9 cellular contexts compared by ENCODE assay signal in genomic region chr10:87816842-87817178, GRCh38. TPM values are rescaled to one million over a fixed set of nuclear protein-coding genes. Genes with fewer than 3 reads are reported as not detected.
DNase-seq lines count a peak whose midpoint lies in the region; FAIRE-seq and TF ChIP-seq lines count a peak whose summit lies in the region.
"Had no signal": no experiment of that assay in that cellular context is flagged by ENCODE, and none has a peak within 500 bp of the region (broad histone marks: within the 10 kb centered on the region; RNA-seq: fewer than 3 reads in every experiment).

No MANE protein-coding gene starts in this region.

- peak; percentile 55 for FAIRE-seq in GM19239 (lab: Jason Lieb, UNC)

- no peak for TF ChIP-seq POLR2A in erythroblast (IDR thresholded peaks at IDR 0.05; ENCODE audit: low read length)

- intact Hi-C loops in posterior vena cava (cut with DNase I) = no loop called here

- peak overlapping the region; percentile 93 for H3K4me3 ChIP-seq in skeletal muscle cell (ENCODE audit: low read depth, low read length)

- no peak for DNase-seq in GM19239 (ENCODE audit: insufficient read length, low spot score)
- DNase-seq in RKO (ENCODE audit: low spot score) = peak; percentile 86
- DNase-seq in erythroblast (lab: John Stamatoyannopoulos, UW) = peak; percentile 49 to 56
- no peak for DNase-seq in skeletal muscle cell (ENCODE audit: low read depth)
- no peak for DNase-seq in activated gamma-delta T cell treated with Interleukin-2 at 50 U/mL for 16 hours
- DNase-seq in posterior vena cava (ENCODE audit: low spot score) = no peak
- DNase-seq in DMS79 treated with DMSO at 0.1 percent for 48 hours (lab: John Stamatoyannopoulos, UW) = no peak
- DNase-seq in NCI-H1092 (lab: John Stamatoyannopoulos, UW) = no peak
- DNase-seq: NCI-H1436 treated with DMSO at 0.1 percent for 48 hours had no signal

RNA-seq across cellular contexts. Expression of gene ATAD1, which starts 1.2 kb away (rescaled TPM):
- 10 to 100 TPM; 45.3 to 47.3 TPM for total RNA-seq in posterior vena cava

RNA-seq across cellular contexts. Expression of gene KLLN, which starts 46.5 kb away (rescaled TPM):
- total RNA-seq in posterior vena cava = under 1 TPM; 0.38 to 0.88 TPM

RNA-seq across cellular contexts. Expression of gene PTEN, which starts 46.6 kb away (rescaled TPM):
- 100 to 1,000 TPM in 1 of 2 donors, 10 to 100 TPM in 1; 92.2 to 144 TPM for total RNA-seq in posterior vena cava

Comparison
In these comparisons a context has a peak if more than half of its experiments do, and no peak if none do; other contexts are left out.
1. DNase-seq: peak in RKO (single experiment) and erythroblast (2 of 2); none in GM19239 (single experiment), skeletal muscle cell (single experiment), activated gamma-delta T cell treated with Interleukin-2 at 50 U/mL for 16 hours (single experiment), posterior vena cava (single experiment), DMS79 treated with DMSO at 0.1 percent for 48 hours (single experiment) and NCI-H1092 (single experiment).